15 cellular contexts compared by ENCODE assay signal in genomic region chr1:4050998-4051397, GRCh38.
DNase-seq lines count a peak whose midpoint lies in the region; ATAC-seq and TF ChIP-seq lines count a peak whose summit lies in the region.
"Had no signal": no experiment of that assay in that cellular context is flagged by ENCODE, and none has a peak within 500 bp of the region (broad histone marks: within the 10 kb centered on the region; RNA-seq: fewer than 3 reads in every experiment).

No MANE protein-coding gene starts in this region.

- no peak overlapping the region for H4K91ac ChIP-seq in neuronal stem cell (ENCODE audit: low read depth, low read length, poor library complexity)

- H3K27ac ChIP-seq in right atrium auricular region = no peak overlapping the region
- H3K27ac ChIP-seq in left ventricle myocardium inferior (replicated peaks) = no peak overlapping the region
- no peak overlapping the region for H3K27ac ChIP-seq in neuronal stem cell (replicated peaks; ENCODE audit: low read length)
- H3K27ac ChIP-seq in CD4-positive, alpha-beta T cell (ENCODE audit: low read depth, low read length) = no peak overlapping the region
- H3K27ac ChIP-seq: BLaER1 treated with 17β-estradiol and CSF1 and Interleukin-3, amounts not matched to agents 10 nM and 100 nM; HL-60 had no signal

- H2AK5ac ChIP-seq in neuronal stem cell (ENCODE audit: low read depth, low read length) = peak overlapping the region; percentile 8

- no peaks in the 10 kb centered on the region for H3K36me3 ChIP-seq in right atrium auricular region
- H3K36me3 ChIP-seq in left ventricle myocardium inferior = no peaks in the 10 kb centered on the region
- H3K36me3 ChIP-seq in neuronal stem cell (replicated peaks in 1 of 2; ENCODE audit: control insufficient read depth in 2 of 2, insufficient read depth in 2 of 2, low read length in 2 of 2) = no peaks in the 10 kb centered on the region
- H3K36me3 ChIP-seq: BLaER1 treated with 17β-estradiol and CSF1 and Interleukin-3, amounts not matched to agents 10 nM and 100 nM had no signal

- H3K4me2 ChIP-seq in neuronal stem cell (ENCODE audit: insufficient read depth, low read length, poor library complexity, severe bottlenecking) = no peak overlapping the region

- TF ChIP-seq CTCF in right atrium auricular region (IDR thresholded peaks at IDR 0.05) (no peak), left ventricle myocardium inferior (IDR thresholded peaks at IDR 0.05; ENCODE audit: borderline replicate concordance) (no peak), chondrocyte (IDR thresholded peaks at IDR 0.05) (no peak)
- no peak for TF ChIP-seq CTCF in CD4-positive, alpha-beta T cell (IDR thresholded peaks at IDR 0.05)

- H4K8ac ChIP-seq in neuronal stem cell (ENCODE audit: low read depth, low read length) = no peak overlapping the region

- WGBS in neuronal stem cell (ENCODE audit: extremely low coverage in 2 of 2, insufficient read length in 2 of 2, insufficient replicate concordance in 1 of 2), 2 donors = no CpG with 5 or more reads among the region's 12 CpGs

- CTCF ChIA-PET in CD4-positive, alpha-beta T cell (lab: Charles Lee) = no interaction called here

- no peak overlapping the region for H3K4ac ChIP-seq in neuronal stem cell (ENCODE audit: low read length)

- H3K79me1 ChIP-seq in neuronal stem cell (ENCODE audit: low read depth, low read length) = no peaks in the 10 kb centered on the region

- H3K27me3 ChIP-seq in right atrium auricular region (no peaks in the 10 kb centered on the region), left ventricle myocardium inferior (ENCODE audit: low read depth) (peaks cover 88% of the 10 kb centered on the region), neuronal stem cell (ENCODE audit: control insufficient read depth in 3 of 3, insufficient read depth in 3 of 3, low read depth in 1 of 3, low read length in 3 of 3) (peaks cover 0 to 6% (median 0%) of the 10 kb centered on the region in 3 experiments)
- H3K27me3 ChIP-seq in CD4-positive, alpha-beta T cell (ENCODE audit: control insufficient read depth, insufficient read depth, low read length) = no peaks in the 10 kb centered on the region
- H3K27me3 ChIP-seq: BLaER1 treated with 17β-estradiol and CSF1 and Interleukin-3, amounts not matched to agents 10 nM and 100 nM had no signal

- intact Hi-C loops in left ventricle myocardium inferior (cut with micrococcal nuclease) = no loop called here
- intact Hi-C loops in CD4-positive, alpha-beta T cell (cut with DNase I, micrococcal nuclease) = no loop called here

- H2BK12ac ChIP-seq in neuronal stem cell (ENCODE audit: low read length) = no peak overlapping the region

- POLR2A ChIA-PET in CD4-positive, alpha-beta T cell (lab: Charles Lee) = no interaction called here

- H3K18ac ChIP-seq in neuronal stem cell (ENCODE audit: low read length) = peak overlapping the region; percentile 75

- no peak overlapping the region for H2AFZ ChIP-seq in neuronal stem cell (ENCODE audit: low read length)

- H3K4me3 Mint-ChIP-seq in chondrocyte (ENCODE audit: unreplicated experiment) = no peak overlapping the region
- H3K4me3 Mint-ChIP-seq in CD4-positive, alpha-beta T cell = no peak overlapping the region
- H3K4me3 Mint-ChIP-seq: CD4-positive, CD25-positive, alpha-beta regulatory T cell had no signal

- H2BK5ac ChIP-seq in neuronal stem cell (ENCODE audit: low read length) = no peak overlapping the region

- no peak overlapping the region for H3K14ac ChIP-seq in neuronal stem cell (ENCODE audit: low read length)

- H3K4me1 Mint-ChIP-seq in chondrocyte (ENCODE audit: low read depth) = no peaks in the 10 kb centered on the region
- no peaks in the 10 kb centered on the region for H3K4me1 Mint-ChIP-seq in CD4-positive, alpha-beta T cell (ENCODE audit: low read depth)
- H3K4me1 Mint-ChIP-seq: CD4-positive, CD25-positive, alpha-beta regulatory T cell had no signal

- no peak overlapping the region for H3K27ac Mint-ChIP-seq in chondrocyte (ENCODE audit: unreplicated experiment)
- no peak overlapping the region for H3K27ac Mint-ChIP-seq in CD4-positive, alpha-beta T cell
- H3K27ac Mint-ChIP-seq: CD4-positive, CD25-positive, alpha-beta regulatory T cell had no signal

- H3K4me1 ChIP-seq in right atrium auricular region (no peaks in the 10 kb centered on the region), left ventricle myocardium inferior (no peaks in the 10 kb centered on the region), neuronal stem cell (ENCODE audit: control insufficient read depth in 2 of 2, insufficient read depth in 1 of 2, low read depth in 1 of 2, low read length in 2 of 2) (peaks cover 0 to 3% of the 10 kb centered on the region in 2 donors)
- H3K4me1 ChIP-seq: Caco-2 had no signal

- H3K9ac ChIP-seq in neuronal stem cell (ENCODE audit: low read depth, low read length, poor library complexity) = no peak overlapping the region
- H3K9ac ChIP-seq: BLaER1 treated with 17β-estradiol and CSF1 and Interleukin-3, amounts not matched to agents 10 nM and 100 nM had no signal

- H3K27me3 Mint-ChIP-seq in chondrocyte (ENCODE audit: low read depth) = no peaks in the 10 kb centered on the region
- peaks cover 14% of the 10 kb centered on the region for H3K27me3 Mint-ChIP-seq in CD4-positive, alpha-beta T cell
- H3K27me3 Mint-ChIP-seq: CD4-positive, CD25-positive, alpha-beta regulatory T cell had no signal

- H3K4me3 ChIP-seq in right atrium auricular region (no peak overlapping the region), left ventricle myocardium inferior (no peak overlapping the region), neuronal stem cell (ENCODE audit: low read length in 2 of 2) (no peak overlapping the region)
- H3K4me3 ChIP-seq: BLaER1 treated with 17β-estradiol and CSF1 and Interleukin-3, amounts not matched to agents 10 nM and 100 nM had no signal

- H3K36me3 Mint-ChIP-seq in chondrocyte (ENCODE audit: low read depth) = no peaks in the 10 kb centered on the region
- H3K36me3 Mint-ChIP-seq in CD4-positive, alpha-beta T cell (ENCODE audit: low read depth) = no peaks in the 10 kb centered on the region
- H3K36me3 Mint-ChIP-seq: CD4-positive, CD25-positive, alpha-beta regulatory T cell had no signal

- H3K9me3 ChIP-seq in right atrium auricular region (no peaks in the 10 kb centered on the region), left ventricle myocardium inferior (replicated peaks) (no peaks in the 10 kb centered on the region), neuronal stem cell (replicated peaks in 1 of 2; ENCODE audit: control insufficient read depth in 2 of 2, insufficient read depth in 1 of 2, low read depth in 1 of 2, low read length in 2 of 2) (no peaks in the 10 kb centered on the region)
- H3K9me3 ChIP-seq in CD4-positive, alpha-beta T cell (ENCODE audit: control insufficient read depth, low read length) = no peaks in the 10 kb centered on the region
- H3K9me3 ChIP-seq: Caco-2 had no signal

- H2BK15ac ChIP-seq in neuronal stem cell (ENCODE audit: low read length) = no peak overlapping the region

- ATAC-seq in CD4-positive, alpha-beta T cell (ENCODE audit: poor library complexity) = no peak

- H3K23ac ChIP-seq in neuronal stem cell (ENCODE audit: low read depth, low read length, poor library complexity) = no peak overlapping the region

- no peak overlapping the region for H2BK120ac ChIP-seq in neuronal stem cell (ENCODE audit: low read depth, low read length)

- peak; percentile 49 for DNase-seq in right atrium auricular region (ENCODE audit: low spot score)
- no peak for DNase-seq in left ventricle myocardium inferior
- DNase-seq in chondrocyte (ENCODE audit: low spot score) = peak; percentile 70
- DNase-seq in neuronal stem cell (ENCODE audit: low spot score) = no peak
- DNase-seq in stimulated activated naive CD4-positive, alpha-beta T cell (lab: John Stamatoyannopoulos, UW) = no peak
- DNase-seq in stimulated activated CD4-positive, alpha-beta T cell treated with anti-CD3 and anti-CD28 coated beads, Interleukin-1b, Interleukin-23, amount 100 ng/mL, for 48 hours = no peak
- no peak for DNase-seq in CD4-positive, alpha-beta T cell
- DNase-seq: 8988T; Caco-2; CD4-positive, CD25-positive, alpha-beta regulatory T cell; GDM1; GOT3; HCEC 1CT had no signal

- H3K9me3 Mint-ChIP-seq in chondrocyte (ENCODE audit: low read depth) = no peaks in the 10 kb centered on the region
- no peaks in the 10 kb centered on the region for H3K9me3 Mint-ChIP-seq in CD4-positive, alpha-beta T cell

Comparison
In these comparisons a context has a peak if more than half of its experiments do, and no peak if none do; other contexts are left out.
1. DNase-seq: peak in right atrium auricular region (single experiment) and chondrocyte (single experiment); none in left ventricle myocardium inferior (single experiment), neuronal stem cell (single experiment), stimulated activated naive CD4-positive, alpha-beta T cell (0 of 6), stimulated activated CD4-positive, alpha-beta T cell treated with anti-CD3 and anti-CD28 coated beads, Interleukin-1b, Interleukin-23, amount 100 ng/mL, for 48 hours (single experiment) and CD4-positive, alpha-beta T cell (0 of 10).